ENCODE assay signal across 6 cellular contexts in the genomic region with DNA sequence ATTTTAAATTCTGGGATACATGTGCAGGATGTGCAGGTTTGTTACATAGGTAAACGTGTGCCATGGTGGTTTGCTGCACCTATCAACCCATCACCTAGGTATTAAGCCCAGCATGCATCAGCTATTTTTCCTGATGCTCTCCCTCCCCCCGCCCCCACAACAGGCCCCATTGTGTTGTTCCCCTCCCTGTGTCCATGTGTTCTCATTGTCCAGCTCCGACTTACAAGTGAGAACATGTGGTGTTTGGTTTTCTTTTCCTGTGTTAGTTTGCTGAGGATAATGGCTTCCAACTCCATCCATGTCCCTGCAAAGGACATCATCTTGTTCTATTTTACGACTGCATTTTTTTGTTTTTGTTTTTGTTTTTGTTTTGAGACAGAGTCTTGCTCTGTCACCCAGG. TPM values are rescaled to one million over a fixed set of nuclear protein-coding genes. Genes with fewer than 3 reads are reported as not detected.
A peak's percentile ranks its signal among the peaks of the same experiment; 100 is the strongest.
DNase-seq lines count a peak whose midpoint lies in the region; ATAC-seq, FAIRE-seq and TF ChIP-seq lines count a peak whose summit lies in the region.
"Not testable (repeated sequence)": the region's sequence is repeated elsewhere in the genome, so short reads cannot be mapped to it uniquely, and the experiment has no call there.

No MANE protein-coding gene starts in this region.

- H3K4me3 Mint-ChIP-seq in GM23338; activated CD4-positive, alpha-beta T cell treated with anti-CD3 and anti-CD28 coated beads, Interleukin-2, amount 10 ng/mL, durations not matched to agents 7 days and 5 days; neural progenitor cell: not testable (repeated sequence)

- not testable (repeated sequence) for H3K4me3 ChIP-seq in GM23338; bronchial epithelial cell (ENCODE audit: low read depth, low read length); epithelial cell of esophagus (ENCODE audit: low read length); neural progenitor cell

- not testable (repeated sequence) for H3K9me3 Mint-ChIP-seq in GM23338; activated CD4-positive, alpha-beta T cell treated with anti-CD3 and anti-CD28 coated beads, Interleukin-2, amount 10 ng/mL, durations not matched to agents 7 days and 5 days; neural progenitor cell

- H3K9me3 ChIP-seq in neural progenitor cell (ENCODE audit: low read depth): not testable (repeated sequence)

- H3K4me1 ChIP-seq in GM23338 (ENCODE audit: insufficient read depth); neural progenitor cell: not testable (repeated sequence)

- ATAC-seq in GM23338: not testable (repeated sequence)

- H3K4me2 ChIP-seq in GM23338, neural progenitor cell: not testable (repeated sequence)

- H3K27me3 Mint-ChIP-seq in GM23338 (ENCODE audit: insufficient read depth, low read depth, poor library complexity): peaks cover 24% of the 10 kb centered on the region
- not testable (repeated sequence) for H3K27me3 Mint-ChIP-seq in activated CD4-positive, alpha-beta T cell treated with anti-CD3 and anti-CD28 coated beads, Interleukin-2, amount 10 ng/mL, durations not matched to agents 7 days and 5 days; neural progenitor cell (ENCODE audit: insufficient read depth, low read depth)

- not testable (repeated sequence) for H4K20me1 ChIP-seq in GM23338 (replicated peaks; ENCODE audit: insufficient read depth); neural progenitor cell (ENCODE audit: low read depth)

- not testable (repeated sequence) for H3K9ac ChIP-seq in neural progenitor cell

- not testable (repeated sequence) for H3K27me3 ChIP-seq in GM23338 (ENCODE audit: insufficient read depth); bronchial epithelial cell (ENCODE audit: control insufficient read depth, insufficient read depth, low read length); neural progenitor cell

- H3K4me1 Mint-ChIP-seq in GM23338: peaks cover 11% of the 10 kb centered on the region
- H3K4me1 Mint-ChIP-seq in activated CD4-positive, alpha-beta T cell treated with anti-CD3 and anti-CD28 coated beads, Interleukin-2, amount 10 ng/mL, durations not matched to agents 7 days and 5 days; neural progenitor cell: not testable (repeated sequence)

- not testable (repeated sequence) for H3K36me3 ChIP-seq in GM23338 (ENCODE audit: insufficient read depth); bronchial epithelial cell (ENCODE audit: control insufficient read depth, insufficient read depth, low read length); neural progenitor cell

- not testable (repeated sequence) for H3K9me2 ChIP-seq in GM23338 (ENCODE audit: insufficient read depth)

- H2AFZ ChIP-seq in GM23338; neural progenitor cell (replicated peaks): not testable (repeated sequence)

- DNase-seq in GM23338 (ENCODE audit: low spot score); activated CD4-positive, alpha-beta T cell treated with anti-CD3 and anti-CD28 coated beads, Interleukin-2, amount 10 ng/mL, durations not matched to agents 7 days and 5 days; neural progenitor cell (ENCODE audit: low spot score): not testable (repeated sequence)
- DNase-seq in bronchial epithelial cell (ENCODE audit: low read depth): peak; percentile 38
- peak; percentile 22 for DNase-seq in epithelial cell of esophagus (ENCODE audit: low read depth)
- DNase-seq in medulla oblongata (ENCODE audit: extremely low spot score): peak; percentile 38

- H3F3A ChIP-seq in GM23338 (replicated peaks; ENCODE audit: low read depth); neural progenitor cell (ENCODE audit: low read depth): not testable (repeated sequence)

- not testable (repeated sequence) for TF ChIP-seq CTCF in GM23338 (conservative IDR thresholded peaks at IDR 0.05; ENCODE audit: low read depth in 2 of 2); bronchial epithelial cell (IDR thresholded peaks at IDR 0.05; ENCODE audit: insufficient read depth, low read length, severe bottlenecking); epithelial cell of esophagus (IDR thresholded peaks at IDR 0.05; ENCODE audit: insufficient read depth, low read depth, low read length, missing control alignments); neural progenitor cell (IDR thresholded peaks at IDR 0.05)

- H3K79me2 ChIP-seq in GM23338 (replicated peaks; ENCODE audit: insufficient read depth): peaks cover 19% of the 10 kb centered on the region
- not testable (repeated sequence) for H3K79me2 ChIP-seq in neural progenitor cell (ENCODE audit: low read depth)

- H3K27ac ChIP-seq in GM23338 (ENCODE audit: low read depth); neural progenitor cell: not testable (repeated sequence)

- CTCF ChIA-PET in activated CD4-positive, alpha-beta T cell treated with anti-CD3 and anti-CD28 coated beads, Interleukin-2, amount 10 ng/mL, durations not matched to agents 7 days and 5 days (lab: Charles Lee): not testable (repeated sequence)

- POLR2A ChIA-PET in activated CD4-positive, alpha-beta T cell treated with anti-CD3 and anti-CD28 coated beads, Interleukin-2, amount 10 ng/mL, durations not matched to agents 7 days and 5 days (lab: Charles Lee): not testable (repeated sequence)

- not testable (repeated sequence) for FAIRE-seq in bronchial epithelial cell (lab: Jason Lieb, UNC)

- H3K27ac Mint-ChIP-seq in GM23338: peak overlapping the region; percentile 11; the same call in 1 of the 2 replicates
- H3K27ac Mint-ChIP-seq in activated CD4-positive, alpha-beta T cell treated with anti-CD3 and anti-CD28 coated beads, Interleukin-2, amount 10 ng/mL, durations not matched to agents 7 days and 5 days: peak overlapping the region; percentile 5
- peak overlapping the region; percentile 28 for H3K27ac Mint-ChIP-seq in neural progenitor cell

- H3K36me3 Mint-ChIP-seq in GM23338 (ENCODE audit: low read depth) (peaks cover 29% of the 10 kb centered on the region), neural progenitor cell (peaks cover 15% of the 10 kb centered on the region)
- not testable (repeated sequence) for H3K36me3 Mint-ChIP-seq in activated CD4-positive, alpha-beta T cell treated with anti-CD3 and anti-CD28 coated beads, Interleukin-2, amount 10 ng/mL, durations not matched to agents 7 days and 5 days (ENCODE audit: low read depth)

RNA-seq across cellular contexts. Expression of a gene that starts 26.7 kb away (rescaled TPM):
- total RNA-seq in GM23338 (2014; rRNA removed; shearing (Covaris generic)): 45.2 and 51.9 TPM in 2 replicates
- polyA plus RNA-seq in GM23338 (2016; fragmentation: Nextera tagmentation; extraction: Ambion mirVana): 7.2 and 8.1 TPM in 2 replicates
- total RNA-seq in activated CD4-positive, alpha-beta T cell treated with anti-CD3 and anti-CD28 coated beads, Interleukin-2, amount 10 ng/mL, durations not matched to agents 7 days and 5 days: under 1 TPM; 0.72 to 0.89 TPM
- total RNA-seq in bronchial epithelial cell: 10.6 and 12.9 TPM in 2 replicates
- 7.5 and 29.6 TPM in 2 replicates for total RNA-seq in neural progenitor cell (ENCODE audit: low replicate concordance)
